ENCODE assay signal across 24 cellular contexts in the genomic region with DNA sequence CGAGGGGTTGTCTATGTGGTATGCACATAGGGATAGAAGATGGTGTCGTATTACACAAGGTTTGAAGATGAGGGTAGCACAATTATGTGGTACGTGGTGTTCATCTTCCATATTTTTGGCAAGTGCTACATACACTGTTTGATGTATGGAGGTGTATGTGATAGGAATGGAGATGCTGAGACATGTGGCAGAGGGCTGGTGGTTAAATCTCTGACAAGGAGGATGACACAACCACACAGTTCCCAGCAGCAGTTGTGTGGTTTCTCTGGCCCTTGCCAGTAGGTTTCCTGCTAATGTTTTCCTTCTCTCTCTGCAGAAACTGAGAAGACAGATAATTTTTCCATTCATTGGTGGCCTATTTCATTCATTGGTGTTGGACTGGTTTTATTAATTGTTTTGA. TPM values are rescaled to one million over a fixed set of nuclear protein-coding genes. Genes with fewer than 3 reads are reported as not detected.
"Had no signal": no experiment of that assay in that cellular context is flagged by ENCODE, and none has a peak within 500 bp of the region (broad histone marks: within the 10 kb centered on the region; RNA-seq: fewer than 3 reads in every experiment).

No MANE protein-coding gene starts in this region.

- H3K27me3 Mint-ChIP-seq: activated B cell treated with CpG ODN at 0.5 μM for 24 hours; activated CD4-positive, alpha-beta memory T cell treated with anti-CD3 and anti-CD28 coated beads, Interleukin-2, amount 10 ng/mL, durations not matched to agents 7 days and 5 days; activated naive CD8-positive, alpha-beta T cell had no signal

- H3K4me1 ChIP-seq: adrenal gland had no signal

- H3K4me3 Mint-ChIP-seq: activated B cell treated with CpG ODN at 0.5 μM for 24 hours; activated CD4-positive, alpha-beta memory T cell treated with anti-CD3 and anti-CD28 coated beads, Interleukin-2, amount 10 ng/mL, durations not matched to agents 7 days and 5 days; activated naive CD4-positive, alpha-beta T cell treated with anti-CD3 and anti-CD28 coated beads for 36 hours; activated naive CD8-positive, alpha-beta T cell; IgD-negative memory B cell; T-helper 1 cell treated with Interleukin-12 subunit alpha and Interleukin-12 subunit beta and Interleukin-4 antibody, amounts not matched to agents 30 μg/mL and 1 μg/mL, for 36 hours had no signal

- H3K36me3 ChIP-seq: adrenal gland had no signal

- DNase-seq: activated B cell treated with CpG ODN at 0.5 μM for 24 hours; activated CD4-positive, alpha-beta memory T cell treated with anti-CD3 and anti-CD28 coated beads, Interleukin-2, amount 10 ng/mL, durations not matched to agents 7 days and 5 days; activated CD4-positive, alpha-beta T cell treated with anti-CD3 and anti-CD28 coated beads, Interleukin-2, amount 50 U/mL, for 1 hour; activated gamma-delta T cell; activated naive CD4-positive, alpha-beta T cell treated with anti-CD3 and anti-CD28 coated beads for 36 hours; adrenal gland; caudate nucleus; KG1; MV-4-11; NCI-H1092 treated with DMSO at 0.1 percent for 48 hours; NCI-H1417 treated with DMSO at 0.1 percent for 48 hours; NCI-H1694 treated with DMSO at 0.1 percent for 48 hours; NCI-H2029 treated with DMSO at 0.1 percent for 48 hours; NCI-H510A treated with DMSO at 0.1 percent for 48 hours; NCI-H69; PC-3; SHP77 treated with DMSO at 0.1 percent for 48 hours; T-helper 9 cell had no signal

- H3K4me1 Mint-ChIP-seq: activated B cell treated with CpG ODN at 0.5 μM for 24 hours, IgD-negative memory B cell had no signal

- H3K27ac Mint-ChIP-seq: activated B cell treated with CpG ODN at 0.5 μM for 24 hours; activated CD4-positive, alpha-beta memory T cell treated with anti-CD3 and anti-CD28 coated beads, Interleukin-2, amount 10 ng/mL, durations not matched to agents 7 days and 5 days; activated naive CD4-positive, alpha-beta T cell treated with anti-CD3 and anti-CD28 coated beads for 36 hours; activated naive CD8-positive, alpha-beta T cell; IgD-negative memory B cell; T-helper 1 cell treated with Interleukin-12 subunit alpha and Interleukin-12 subunit beta and Interleukin-4 antibody, amounts not matched to agents 30 μg/mL and 1 μg/mL, for 36 hours had no signal

- H3K27me3 ChIP-seq: adrenal gland had no signal

- H3K4me3 ChIP-seq: adrenal gland had no signal

- H3K27ac ChIP-seq: adrenal gland had no signal

- ATAC-seq: PC-3 had no signal

- FAIRE-seq: RCC 7860 had no signal

RNA-seq across cellular contexts. Expression of a gene that starts 17.0 kb away (rescaled TPM):
- polyA plus RNA-seq: IgD-negative memory B cell had no signal

RNA-seq across cellular contexts. Expression of a gene that starts 19.9 kb away (rescaled TPM):
- total RNA-seq: M059J, SK-MEL-5 had no signal
